1 cellular context compared by ENCODE assay signal in genomic region chr1:85464497-85465098, GRCh38.
TF ChIP-seq lines count a peak whose summit lies in the region.

No MANE protein-coding gene starts in this region.

TF ChIP-seq in HepG2, 621 proteins besides CTCF, POLR2A, EP300 and RAD21 (continued from another document and continues in another):
- TF ChIP-seq, protein P1, sequence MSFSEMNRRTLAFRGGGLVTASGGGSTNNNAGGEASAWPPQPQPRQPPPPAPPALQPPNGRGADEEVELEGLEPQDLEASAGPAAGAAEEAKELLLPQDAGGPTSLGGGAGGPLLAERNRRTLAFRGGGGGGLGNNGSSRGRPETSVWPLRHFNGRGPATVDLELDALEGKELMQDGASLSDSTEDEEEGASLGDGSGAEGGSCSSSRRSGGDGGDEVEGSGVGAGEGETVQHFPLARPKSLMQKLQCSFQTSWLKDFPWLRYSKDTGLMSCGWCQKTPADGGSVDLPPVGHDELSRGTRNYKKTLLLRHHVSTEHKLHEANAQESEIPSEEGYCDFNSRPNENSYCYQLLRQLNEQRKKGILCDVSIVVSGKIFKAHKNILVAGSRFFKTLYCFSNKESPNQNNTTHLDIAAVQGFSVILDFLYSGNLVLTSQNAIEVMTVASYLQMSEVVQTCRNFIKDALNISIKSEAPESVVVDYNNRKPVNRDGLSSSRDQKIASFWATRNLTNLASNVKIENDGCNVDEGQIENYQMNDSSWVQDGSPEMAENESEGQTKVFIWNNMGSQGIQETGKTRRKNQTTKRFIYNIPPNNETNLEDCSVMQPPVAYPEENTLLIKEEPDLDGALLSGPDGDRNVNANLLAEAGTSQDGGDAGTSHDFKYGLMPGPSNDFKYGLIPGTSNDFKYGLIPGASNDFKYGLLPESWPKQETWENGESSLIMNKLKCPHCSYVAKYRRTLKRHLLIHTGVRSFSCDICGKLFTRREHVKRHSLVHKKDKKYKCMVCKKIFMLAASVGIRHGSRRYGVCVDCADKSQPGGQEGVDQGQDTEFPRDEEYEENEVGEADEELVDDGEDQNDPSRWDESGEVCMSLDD (CRISPR knock-in tag; IDR thresholded peaks at IDR 0.05; ENCODE audit: borderline replicate concordance): no peak
- no peak for TF ChIP-seq EZH2 (conservative IDR thresholded peaks at IDR 0.05; ENCODE audit: low read depth, low read length)
- TF ChIP-seq ZNF709 (CRISPR knock-in tag; IDR thresholded peaks at IDR 0.05): peak; percentile 60; the same call in 1 of the 2 replicates
- TF ChIP-seq ISL2 (CRISPR knock-in tag; IDR thresholded peaks at IDR 0.05): no peak
- TF ChIP-seq ZNF691 (CRISPR knock-in tag; IDR thresholded peaks at IDR 0.05; ENCODE audit: borderline replicate concordance, low read depth): peak; percentile 39; the same call in 1 of the 2 replicates
- no peak; the same call in none of the 2 replicates for TF ChIP-seq ZBTB14 (CRISPR knock-in tag; IDR thresholded peaks at IDR 0.05)
- no peak for TF ChIP-seq SP2 (CRISPR knock-in tag; IDR thresholded peaks at IDR 0.05)
- TF ChIP-seq ZNF224 (CRISPR knock-in tag; IDR thresholded peaks at IDR 0.05): 0 out of 2 replicates have a peak, but pooled peaks have one; percentile 75
- TF ChIP-seq GABPB1 (CRISPR knock-in tag; IDR thresholded peaks at IDR 0.05): peak; percentile 61; the same call in 1 of the 2 replicates
- no peak for TF ChIP-seq FOSL1 (CRISPR knock-in tag; IDR thresholded peaks at IDR 0.05; ENCODE audit: borderline replicate concordance)
- no peak for TF ChIP-seq FOXP1 (IDR thresholded peaks at IDR 0.05)
- no peak for TF ChIP-seq FOXP1 (CRISPR knock-in tag; IDR thresholded peaks at IDR 0.05)
- peak; percentile 71; the same call in 1 of the 2 replicates for TF ChIP-seq ZFY (CRISPR knock-in tag; IDR thresholded peaks at IDR 0.05)
- no peak for TF ChIP-seq TRAFD1 (CRISPR knock-in tag; IDR thresholded peaks at IDR 0.05; ENCODE audit: borderline replicate concordance)
- TF ChIP-seq ZNF253 (CRISPR knock-in tag; IDR thresholded peaks at IDR 0.05; ENCODE audit: borderline replicate concordance): no peak
- TF ChIP-seq NFYC (CRISPR knock-in tag; IDR thresholded peaks at IDR 0.05): no peak
- TF ChIP-seq ZNF768 (CRISPR knock-in tag; IDR thresholded peaks at IDR 0.05): peak; percentile 66
- TF ChIP-seq ELF3 (CRISPR knock-in tag; IDR thresholded peaks at IDR 0.05): peak; percentile 6; the same call in 1 of the 2 replicates
- no peak for TF ChIP-seq GATA4 (IDR thresholded peaks at IDR 0.05; ENCODE audit: borderline replicate concordance, low read depth)
- 0 out of 2 replicates have a peak, but pooled peaks have one; percentile 40 for TF ChIP-seq TGIF2 (CRISPR knock-in tag; IDR thresholded peaks at IDR 0.05)
- TF ChIP-seq RXRA (CRISPR knock-in tag; IDR thresholded peaks at IDR 0.05): no peak
- peak; percentile 68 for TF ChIP-seq ARID4A (CRISPR knock-in tag; IDR thresholded peaks at IDR 0.05; ENCODE audit: borderline replicate concordance)
- no peak for TF ChIP-seq SRF (IDR thresholded peaks at IDR 0.05; ENCODE audit: low read depth, low read length)
- no peak for TF ChIP-seq SNAPC2 (CRISPR knock-in tag; IDR thresholded peaks at IDR 0.05)
- TF ChIP-seq ZNF589 (CRISPR knock-in tag; conservative IDR thresholded peaks at IDR 0.05): 0 out of 2 replicates have a peak, but pooled peaks have one; percentile 15
- TF ChIP-seq FOXA1 (IDR thresholded peaks at IDR 0.05): no peak
- TF ChIP-seq FOXA1 (CRISPR knock-in tag; IDR thresholded peaks at IDR 0.05): peak; percentile 5; the same call in 1 of the 2 replicates
- TF ChIP-seq SUZ12 (IDR thresholded peaks at IDR 0.05; ENCODE audit: low read depth, low read length): no peak
- TF ChIP-seq GPBP1L1 (CRISPR knock-in tag; IDR thresholded peaks at IDR 0.05): no peak
- no peak for TF ChIP-seq NFE2L2 (IDR thresholded peaks at IDR 0.05; ENCODE audit: low read length)
- 0 out of 2 replicates have a peak, but pooled peaks have one; percentile 36 for TF ChIP-seq SALL2 (CRISPR knock-in tag; IDR thresholded peaks at IDR 0.05)
- TF ChIP-seq ZFP1 (CRISPR knock-in tag; IDR thresholded peaks at IDR 0.05): no peak
- no peak for TF ChIP-seq STAG1 (CRISPR knock-in tag; IDR thresholded peaks at IDR 0.05)
- TF ChIP-seq, protein P2, sequence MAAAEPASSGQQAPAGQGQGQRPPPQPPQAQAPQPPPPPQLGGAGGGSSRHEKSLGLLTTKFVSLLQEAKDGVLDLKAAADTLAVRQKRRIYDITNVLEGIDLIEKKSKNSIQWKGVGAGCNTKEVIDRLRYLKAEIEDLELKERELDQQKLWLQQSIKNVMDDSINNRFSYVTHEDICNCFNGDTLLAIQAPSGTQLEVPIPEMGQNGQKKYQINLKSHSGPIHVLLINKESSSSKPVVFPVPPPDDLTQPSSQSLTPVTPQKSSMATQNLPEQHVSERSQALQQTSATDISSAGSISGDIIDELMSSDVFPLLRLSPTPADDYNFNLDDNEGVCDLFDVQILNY (CRISPR knock-in tag; conservative IDR thresholded peaks at IDR 0.05): 0 out of 2 replicates have a peak, but pooled peaks have one; percentile 19
- TF ChIP-seq NCOR1 (IDR thresholded peaks at IDR 0.05; ENCODE audit: borderline replicate concordance, low read length): no peak
- no peak for TF ChIP-seq ZNF75D (CRISPR knock-in tag; IDR thresholded peaks at IDR 0.05; ENCODE audit: borderline replicate concordance)
- no peak for TF ChIP-seq ZSCAN12 (CRISPR knock-in tag; IDR thresholded peaks at IDR 0.05)
- TF ChIP-seq NPAS2 (CRISPR knock-in tag; IDR thresholded peaks at IDR 0.05; ENCODE audit: borderline replicate concordance): no peak
- TF ChIP-seq ZNF274 (CRISPR knock-in tag; IDR thresholded peaks at IDR 0.05): peak; percentile 20; the same call in 1 of the 2 replicates
- TF ChIP-seq SOX5 (CRISPR knock-in tag; IDR thresholded peaks at IDR 0.05; ENCODE audit: borderline replicate concordance): no peak
- TF ChIP-seq ZNF878 (CRISPR knock-in tag; IDR thresholded peaks at IDR 0.05): no peak
- TF ChIP-seq GABPA (IDR thresholded peaks at IDR 0.05; ENCODE audit: low read depth, low read length): no peak
- TF ChIP-seq GABPA (CRISPR knock-in tag; IDR thresholded peaks at IDR 0.05; ENCODE audit: low read depth): no peak
- no peak for TF ChIP-seq ZNF318 (CRISPR knock-in tag; IDR thresholded peaks at IDR 0.05)
